In genomic region chr4:101089168-101089567, GRCh38 we compare ENCODE assay signal across 18 cellular contexts.
"Had no signal": no experiment of that assay in that cellular context is flagged by ENCODE, and none has a peak within 500 bp of the region (broad histone marks: within the 10 kb centered on the region; RNA-seq: fewer than 3 reads in every experiment).

No MANE protein-coding gene starts in this region.

- H3K27me3 ChIP-seq: adrenal gland, cardiac muscle cell, dorsolateral prefrontal cortex, right atrium auricular region, tibial nerve, vagina had no signal

- H3K36me3 ChIP-seq: adrenal gland, cardiac muscle cell, right atrium auricular region had no signal

- H3K9me3 Mint-ChIP-seq: endodermal cell; natural killer cell; stimulated activated naive B cell treated with anti-CD40 and anti-IgM and Interleukin-4, amounts not matched to agents 10 μg/mL and 1 μg/mL and 100 μg/mL, for 72 hours had no signal

- ATAC-seq: activated CD4-positive, alpha-beta T cell treated with anti-CD3 and anti-CD28 coated beads for 36 hours; activated CD8-positive, alpha-beta memory T cell treated with anti-CD3 and anti-CD28 coated beads, Interleukin-2, amount 10 ng/mL, durations not matched to agents 7 days and 5 days; natural killer cell; stimulated activated naive B cell treated with anti-CD40 and anti-IgM and Interleukin-4, amounts not matched to agents 10 μg/mL and 1 μg/mL and 100 μg/mL, for 72 hours had no signal

- DNase-seq: activated CD4-positive, alpha-beta memory T cell treated with anti-CD3 and anti-CD28 coated beads for 36 hours; activated CD4-positive, alpha-beta T cell treated with anti-CD3 and anti-CD28 coated beads for 36 hours; activated CD8-positive, alpha-beta memory T cell treated with anti-CD3 and anti-CD28 coated beads, Interleukin-2, amount 10 ng/mL, durations not matched to agents 7 days and 5 days; activated effector memory CD4-positive, alpha-beta T cell treated with Interleukin-2 at 50 U/mL for 16 hours; activated T-cell treated with anti-CD3 and anti-CD28 coated beads, Interleukin-2, amount 50 U/mL, for 1 hour; adrenal gland; dorsolateral prefrontal cortex; endodermal cell; natural killer cell; nucleus accumbens; stimulated activated CD4-positive, alpha-beta T cell treated with anti-CD3 and anti-CD28 coated beads, Interleukin-2, amount 100 ng/mL, for 48 hours; stimulated activated naive B cell treated with anti-CD40 and anti-IgM and Interleukin-4, amounts not matched to agents 10 μg/mL and 1 μg/mL and 100 μg/mL, for 72 hours had no signal

- H3K36me3 Mint-ChIP-seq: natural killer cell had no signal

- H3K27ac ChIP-seq: adrenal gland, cardiac muscle cell, dorsolateral prefrontal cortex, right atrium auricular region, tibial nerve, vagina had no signal

- H3K4me3 ChIP-seq: adrenal gland, cardiac muscle cell, dorsolateral prefrontal cortex, right atrium auricular region, tibial nerve, vagina had no signal

- H3K9me3 ChIP-seq: adrenal gland, right atrium auricular region, tibial nerve, vagina had no signal

- H3K4me3 Mint-ChIP-seq: activated CD4-positive, alpha-beta memory T cell treated with anti-CD3 and anti-CD28 coated beads for 36 hours; activated CD4-positive, alpha-beta T cell treated with anti-CD3 and anti-CD28 coated beads for 36 hours; activated CD8-positive, alpha-beta memory T cell treated with anti-CD3 and anti-CD28 coated beads, Interleukin-2, amount 10 ng/mL, durations not matched to agents 7 days and 5 days; activated naive CD4-positive, alpha-beta T cell treated with anti-CD3 and anti-CD28 coated beads, Interleukin-2, amount 50 U/mL, for 24 hours; endodermal cell; natural killer cell; stimulated activated naive B cell treated with anti-CD40 and anti-IgM and Interleukin-4, amounts not matched to agents 10 μg/mL and 1 μg/mL and 100 μg/mL, for 72 hours had no signal

- H3K27ac Mint-ChIP-seq: activated CD4-positive, alpha-beta memory T cell treated with anti-CD3 and anti-CD28 coated beads for 36 hours; activated CD4-positive, alpha-beta T cell treated with anti-CD3 and anti-CD28 coated beads for 36 hours; activated CD8-positive, alpha-beta memory T cell treated with anti-CD3 and anti-CD28 coated beads, Interleukin-2, amount 10 ng/mL, durations not matched to agents 7 days and 5 days; activated naive CD4-positive, alpha-beta T cell treated with anti-CD3 and anti-CD28 coated beads, Interleukin-2, amount 50 U/mL, for 24 hours; endodermal cell; progenitor cell of endocrine pancreas; stimulated activated naive B cell treated with anti-CD40 and anti-IgM and Interleukin-4, amounts not matched to agents 10 μg/mL and 1 μg/mL and 100 μg/mL, for 72 hours had no signal

- H3K27me3 Mint-ChIP-seq: activated CD4-positive, alpha-beta memory T cell treated with anti-CD3 and anti-CD28 coated beads for 36 hours; activated CD4-positive, alpha-beta T cell treated with anti-CD3 and anti-CD28 coated beads for 36 hours; activated CD8-positive, alpha-beta memory T cell treated with anti-CD3 and anti-CD28 coated beads, Interleukin-2, amount 10 ng/mL, durations not matched to agents 7 days and 5 days; activated naive CD4-positive, alpha-beta T cell treated with anti-CD3 and anti-CD28 coated beads, Interleukin-2, amount 50 U/mL, for 24 hours; progenitor cell of endocrine pancreas; stimulated activated naive B cell treated with anti-CD40 and anti-IgM and Interleukin-4, amounts not matched to agents 10 μg/mL and 1 μg/mL and 100 μg/mL, for 72 hours had no signal

- H3K4me1 ChIP-seq: adrenal gland, right atrium auricular region, tibial nerve, vagina had no signal

- H3K4me1 Mint-ChIP-seq: activated CD4-positive, alpha-beta T cell treated with anti-CD3 and anti-CD28 coated beads for 36 hours; activated CD8-positive, alpha-beta memory T cell treated with anti-CD3 and anti-CD28 coated beads, Interleukin-2, amount 10 ng/mL, durations not matched to agents 7 days and 5 days; activated naive CD4-positive, alpha-beta T cell treated with anti-CD3 and anti-CD28 coated beads, Interleukin-2, amount 50 U/mL, for 24 hours had no signal
